ENCODE assay signal across 16 cellular contexts in genomic region chr6:142911395-142911794, GRCh38. TPM values are rescaled to one million over a fixed set of nuclear protein-coding genes. Genes with fewer than 3 reads are reported as not detected.
DNase-seq lines count a peak whose midpoint lies in the region; ATAC-seq and TF ChIP-seq lines count a peak whose summit lies in the region.
"Had no signal": no experiment of that assay in that cellular context is flagged by ENCODE, and none has a peak within 500 bp of the region (broad histone marks: within the 10 kb centered on the region; RNA-seq: fewer than 3 reads in every experiment).

No MANE protein-coding gene starts in this region.

- no peaks in the 10 kb centered on the region for H3K27me3 Mint-ChIP-seq in natural killer cell treated with Interleukin-12 subunit alpha and Interleukin-12 subunit beta and Interleukin-15 and Interleukin-18, amount 100 ng/mL, for 72 hours
- no peaks in the 10 kb centered on the region for H3K27me3 Mint-ChIP-seq in natural killer cell (ENCODE audit: low read depth in 2 of 2)
- no peaks in the 10 kb centered on the region for H3K27me3 Mint-ChIP-seq in GM23338 (ENCODE audit: insufficient read depth, low read depth, poor library complexity)
- H3K27me3 Mint-ChIP-seq in activated naive CD8-positive, alpha-beta T cell treated with anti-CD3 and anti-CD28 coated beads for 36 hours = no peaks in the 10 kb centered on the region
- no peaks in the 10 kb centered on the region for H3K27me3 Mint-ChIP-seq in naive thymus-derived CD4-positive, alpha-beta T cell

- ATAC-seq in natural killer cell treated with Interleukin-12 subunit alpha and Interleukin-12 subunit beta and Interleukin-15 and Interleukin-18, amount 100 ng/mL, for 72 hours = no peak
- ATAC-seq in natural killer cell = no peak
- ATAC-seq in GM23338 = no peak
- ATAC-seq in naive thymus-derived CD4-positive, alpha-beta T cell = no peak
- ATAC-seq in SK-N-SH treated with all-trans-retinoic acid at 6 μM for 48 hours = no peak
- no peak for ATAC-seq in HG02588 (IDR thresholded peaks at IDR 0.05; ENCODE audit: unreplicated experiment)

- POLR2A ChIA-PET in naive thymus-derived CD4-positive, alpha-beta T cell (lab: Charles Lee) = interaction anchor here (1.4 to 7.5 kb wide), 4 partner anchors 8 to 23 kb away, joined by 3 to 75 read pairs (median 28); no protein-coding TSS in a partner anchor

- H3K4me1 Mint-ChIP-seq in natural killer cell treated with Interleukin-12 subunit alpha and Interleukin-12 subunit beta and Interleukin-15 and Interleukin-18, amount 100 ng/mL, for 72 hours (ENCODE audit: low read depth in 2 of 2) = peaks cover 66 to 74% of the 10 kb centered on the region in 2 donors
- H3K4me1 Mint-ChIP-seq in natural killer cell = peaks cover 55 to 60% of the 10 kb centered on the region in 2 donors
- peaks cover 34% of the 10 kb centered on the region for H3K4me1 Mint-ChIP-seq in GM23338
- H3K4me1 Mint-ChIP-seq in activated naive CD8-positive, alpha-beta T cell treated with anti-CD3 and anti-CD28 coated beads for 36 hours = peaks cover 87% of the 10 kb centered on the region
- peaks cover 65 to 96% (median 95%) of the 10 kb centered on the region in 7 donors for H3K4me1 Mint-ChIP-seq in naive thymus-derived CD4-positive, alpha-beta T cell

- no peaks in the 10 kb centered on the region for H3K36me3 ChIP-seq in GM23338 (ENCODE audit: insufficient read depth)
- H3K36me3 ChIP-seq in naive thymus-derived CD4-positive, alpha-beta T cell (ENCODE audit: control insufficient read depth in 2 of 3, insufficient read depth in 3 of 3, low read length in 3 of 3) = no peaks in the 10 kb centered on the region

- CTCF ChIA-PET in naive thymus-derived CD4-positive, alpha-beta T cell (lab: Charles Lee) = no interaction called here

- H3K27ac ChIP-seq in GM23338 (ENCODE audit: low read depth) = no peak overlapping the region
- H3K27ac ChIP-seq in naive thymus-derived CD4-positive, alpha-beta T cell (ENCODE audit: low read depth, low read length) = peak overlapping the region; percentile 56

- no peak for TF ChIP-seq CTCF in natural killer cell (IDR thresholded peaks at IDR 0.05)
- TF ChIP-seq CTCF in GM23338 (conservative IDR thresholded peaks at IDR 0.05; ENCODE audit: low read depth in 2 of 2) = no peak

- no peak overlapping the region for H3K4me3 ChIP-seq in GM23338
- no peak overlapping the region for H3K4me3 ChIP-seq in naive thymus-derived CD4-positive, alpha-beta T cell (ENCODE audit: low read length)

- no peaks in the 10 kb centered on the region for H3F3A ChIP-seq in GM23338 (replicated peaks; ENCODE audit: low read depth)

- H3K9me2 ChIP-seq in GM23338 (ENCODE audit: insufficient read depth) = no peaks in the 10 kb centered on the region; the same call in 1 of the 2 replicates
- H3K9me2 ChIP-seq: SK-N-SH had no signal

- no peak overlapping the region for H2AFZ ChIP-seq in GM23338

- intact Hi-C loops in natural killer cell (cut with micrococcal nuclease) = loop anchor here (5.0 kb wide), 1 partner anchor 39 kb away; no protein-coding TSS in a partner anchor
- intact Hi-C loops in naive thymus-derived CD4-positive, alpha-beta T cell (cut with micrococcal nuclease) = loop anchor here in 1 of 2 donors (5.0 kb wide), 1 partner anchor 39 kb away; no protein-coding TSS in a partner anchor

- peaks cover 4% of the 10 kb centered on the region for H3K9me3 Mint-ChIP-seq in natural killer cell treated with Interleukin-12 subunit alpha and Interleukin-12 subunit beta and Interleukin-15 and Interleukin-18, amount 100 ng/mL, for 72 hours
- H3K9me3 Mint-ChIP-seq in natural killer cell (no peaks in the 10 kb centered on the region), GM23338 (peaks cover 16% of the 10 kb centered on the region)
- H3K9me3 Mint-ChIP-seq in activated naive CD8-positive, alpha-beta T cell treated with anti-CD3 and anti-CD28 coated beads for 36 hours = peaks cover 3% of the 10 kb centered on the region
- H3K9me3 Mint-ChIP-seq in naive thymus-derived CD4-positive, alpha-beta T cell = peaks cover 0 to 6% (median 0%) of the 10 kb centered on the region in 11 donors

- H3K4me3 Mint-ChIP-seq in natural killer cell treated with Interleukin-12 subunit alpha and Interleukin-12 subunit beta and Interleukin-15 and Interleukin-18, amount 100 ng/mL, for 72 hours = no peak overlapping the region
- H3K4me3 Mint-ChIP-seq in natural killer cell (no peak overlapping the region), GM23338 (no peak overlapping the region)
- H3K4me3 Mint-ChIP-seq in activated naive CD8-positive, alpha-beta T cell treated with anti-CD3 and anti-CD28 coated beads for 36 hours = no peak overlapping the region
- H3K4me3 Mint-ChIP-seq in naive thymus-derived CD4-positive, alpha-beta T cell = peak overlapping the region in 4 of 10 donors; percentile 20 to 60 (median 50)

- peak overlapping the region; percentile 31 for H3K4me2 ChIP-seq in GM23338
- H3K4me2 ChIP-seq: SK-N-SH had no signal

- H3K27me3 ChIP-seq in GM23338 (ENCODE audit: insufficient read depth) = no peaks in the 10 kb centered on the region
- H3K27me3 ChIP-seq in naive thymus-derived CD4-positive, alpha-beta T cell (ENCODE audit: control insufficient read depth in 2 of 2, insufficient read depth in 2 of 2, low read length in 2 of 2) = no peaks in the 10 kb centered on the region

- no peak for DNase-seq in natural killer cell treated with Interleukin-12 subunit alpha and Interleukin-12 subunit beta and Interleukin-15 and Interleukin-18, amount 100 ng/mL, for 72 hours (ENCODE audit: low spot score)
- no peak for DNase-seq in natural killer cell
- DNase-seq in GM23338 (ENCODE audit: low spot score) = no peak
- DNase-seq in activated naive CD8-positive, alpha-beta T cell treated with anti-CD3 and anti-CD28 coated beads for 36 hours = no peak
- no peak for DNase-seq in naive thymus-derived CD4-positive, alpha-beta T cell
- no peak for DNase-seq in KG1 (lab: John Stamatoyannopoulos, UW)
- DNase-seq: C1 segment of cervical spinal cord, KBM-7, NCI-H187, NCI-H2107, NCI-H226, NCI-H524 treated with DMSO at 0.1 percent for 48 hours, SHP77, SK-N-SH had no signal

- H3K27ac Mint-ChIP-seq in natural killer cell treated with Interleukin-12 subunit alpha and Interleukin-12 subunit beta and Interleukin-15 and Interleukin-18, amount 100 ng/mL, for 72 hours = peak overlapping the region; percentile 31 to 68
- no peak overlapping the region for H3K27ac Mint-ChIP-seq in natural killer cell
- no peak overlapping the region for H3K27ac Mint-ChIP-seq in GM23338
- H3K27ac Mint-ChIP-seq in activated naive CD8-positive, alpha-beta T cell treated with anti-CD3 and anti-CD28 coated beads for 36 hours = peak overlapping the region; percentile 75
- H3K27ac Mint-ChIP-seq in naive thymus-derived CD4-positive, alpha-beta T cell = peak overlapping the region in 6 of 9 donors; percentile 74 to 97 (median 92)

- H3K79me2 ChIP-seq in GM23338 (replicated peaks; ENCODE audit: insufficient read depth) = peaks cover 21% of the 10 kb centered on the region

- no peaks in the 10 kb centered on the region for H4K20me1 ChIP-seq in GM23338 (replicated peaks; ENCODE audit: insufficient read depth)

- no peaks in the 10 kb centered on the region for H3K9me3 ChIP-seq in naive thymus-derived CD4-positive, alpha-beta T cell (ENCODE audit: control insufficient read depth in 2 of 3, low read length in 3 of 3)
- H3K9me3 ChIP-seq: SK-N-SH had no signal

- peaks cover 15% of the 10 kb centered on the region for H3K36me3 Mint-ChIP-seq in natural killer cell treated with Interleukin-12 subunit alpha and Interleukin-12 subunit beta and Interleukin-15 and Interleukin-18, amount 100 ng/mL, for 72 hours
- H3K36me3 Mint-ChIP-seq in natural killer cell (no peaks in the 10 kb centered on the region), GM23338 (ENCODE audit: low read depth) (peaks cover 22% of the 10 kb centered on the region)
- peaks cover 71% of the 10 kb centered on the region for H3K36me3 Mint-ChIP-seq in activated naive CD8-positive, alpha-beta T cell treated with anti-CD3 and anti-CD28 coated beads for 36 hours
- H3K36me3 Mint-ChIP-seq in naive thymus-derived CD4-positive, alpha-beta T cell = peaks cover 0 to 30% (median 9%) of the 10 kb centered on the region in 5 donors

- peaks cover 20% of the 10 kb centered on the region for H3K4me1 ChIP-seq in GM23338 (ENCODE audit: insufficient read depth)
- H3K4me1 ChIP-seq in naive thymus-derived CD4-positive, alpha-beta T cell (ENCODE audit: control insufficient read depth in 2 of 2, insufficient read depth in 2 of 2, low read length in 2 of 2) = peaks cover 57 to 83% of the 10 kb centered on the region in 2 donors

TF ChIP-seq in GM23338, 12 proteins besides CTCF, POLR2A, EP300 and RAD21 (continues in another document):
- TF ChIP-seq ZNF331 (CRISPR knock-in tag; IDR thresholded peaks at IDR 0.05; ENCODE audit: low read depth) (no peak), CREB1 (CRISPR knock-in tag; IDR thresholded peaks at IDR 0.05; ENCODE audit: low read depth) (no peak), JUNB (IDR thresholded peaks at IDR 0.05; ENCODE audit: unreplicated experiment) (no peak)

TF ChIP-seq in SK-N-SH treated with all-trans-retinoic acid at 6 μM for 48 hours, 23 proteins besides CTCF, POLR2A, EP300 and RAD21 (continues in another document):
- TF ChIP-seq OSR1 (CRISPR knock-in tag; IDR thresholded peaks at IDR 0.05) (no peak), ISL1 (CRISPR knock-in tag; IDR thresholded peaks at IDR 0.05) (no peak), ZNF8 (CRISPR knock-in tag; IDR thresholded peaks at IDR 0.05) (no peak), POU6F1 (CRISPR knock-in tag; IDR thresholded peaks at IDR 0.05; ENCODE audit: borderline replicate concordance, low read depth) (no peak), ZFP30 (CRISPR knock-in tag; IDR thresholded peaks at IDR 0.05) (no peak)

RNA-seq across cellular contexts. Expression of gene HIVEP2, which starts 33.6 kb away (rescaled TPM):
- 10 to 100 TPM; 45.7 to 58.1 TPM for total RNA-seq in natural killer cell treated with Interleukin-12 subunit alpha and Interleukin-12 subunit beta and Interleukin-15 and Interleukin-18, amount 100 ng/mL, for 72 hours
- total RNA-seq in natural killer cell = 10 to 100 TPM; 14.6 to 21.6 (median 18.7) TPM
- total RNA-seq in GM23338 (2014; rRNA removed; shearing (Covaris generic)) = 6.6 and 7.4 TPM in 2 replicates
- 1.5 and 1.6 TPM in 2 replicates for polyA plus RNA-seq in GM23338 (2016; fragmentation: Nextera tagmentation; extraction: Ambion mirVana)
- 10 to 100 TPM; 27.1 to 28.8 TPM for total RNA-seq in activated naive CD8-positive, alpha-beta T cell treated with anti-CD3 and anti-CD28 coated beads for 36 hours
- 10 to 100 TPM; 26.8 to 92.1 (median 58.9) TPM for total RNA-seq in naive thymus-derived CD4-positive, alpha-beta T cell
- polyA plus RNA-seq in naive thymus-derived CD4-positive, alpha-beta T cell = 10 to 100 TPM; 12.2 to 29.0 TPM

Comparison
In these comparisons a context has a peak if more than half of its experiments do, and no peak if none do; other contexts are left out.
1. H3K27ac Mint-ChIP-seq: peak in natural killer cell treated with Interleukin-12 subunit alpha and Interleukin-12 subunit beta and Interleukin-15 and Interleukin-18, amount 100 ng/mL, for 72 hours (2 of 2), activated naive CD8-positive, alpha-beta T cell treated with anti-CD3 and anti-CD28 coated beads for 36 hours (single experiment) and naive thymus-derived CD4-positive, alpha-beta T cell (6 of 9); none in natural killer cell (0 of 2) and GM23338 (single experiment).